20 cellular contexts compared by ENCODE assay signal in genomic region chr21:21737186-21737585, GRCh38.
"Had no signal": no experiment of that assay in that cellular context is flagged by ENCODE, and none has a peak within 500 bp of the region (broad histone marks: within the 10 kb centered on the region; RNA-seq: fewer than 3 reads in every experiment).

No MANE protein-coding gene starts in this region.

- DNase-seq: natural killer cell; occipital lobe; ovary; posterior cingulate gyrus; psoas muscle; right cardiac atrium; right lobe of liver; sigmoid colon; small intestine; stimulated activated CD4-positive, alpha-beta T cell treated with anti-CD3 and anti-CD28 coated beads, Interleukin-15, amount 100 ng/mL, for 24 hours; stimulated activated CD4-positive, alpha-beta T cell treated with anti-CD3 and anti-CD28 coated beads, Interleukin-2, amount 100 ng/mL, for 24 hours; stimulated activated CD4-positive, alpha-beta T cell treated with anti-CD3 and anti-CD28 coated beads, Interleukin-2, amount 100 ng/mL, for 48 hours; stimulated activated CD4-positive, alpha-beta T cell treated with anti-CD3 and anti-CD28 coated beads, Interleukin-4, amount 100 ng/mL, for 24 hours; stimulated activated naive B cell treated with anti-CD40 and anti-IgM and Interleukin-4, amounts not matched to agents 10 μg/mL and 1 μg/mL and 100 μg/mL, for 72 hours; stimulated activated naive CD4-positive, alpha-beta T cell treated with Interleukin-2 at 50 U/mL for 16 hours; stomach; thyroid gland; trophoblast cell; upper lobe of left lung; uterus had no signal
